11 cellular contexts compared by ENCODE assay signal in genomic region chrX:71954458-71954857, GRCh38.
"Had no signal": no experiment of that assay in that cellular context is flagged by ENCODE, and none has a peak within 500 bp of the region (broad histone marks: within the 10 kb centered on the region; RNA-seq: fewer than 3 reads in every experiment).

No MANE protein-coding gene starts in this region.

- H3K4me3 ChIP-seq: coronary artery, SJSA1, skin epidermis, stomach, thyroid gland had no signal

- H3K27me3 ChIP-seq: SJSA1, thyroid gland had no signal

- H3K9me3 Mint-ChIP-seq: activated T-helper 2 cell treated with anti-CD3 and anti-CD28 coated beads, Interferon-gamma antibody, Interleukin-2, Interleukin-4, amounts not matched to agents 10 μg/mL and 5 μg/mL and 100 μg/mL, durations not matched to agents 14 hours and 24 hours and 36 hours; naive thymus-derived CD4-positive, alpha-beta T cell had no signal

- H3K4me1 Mint-ChIP-seq: naive thymus-derived CD4-positive, alpha-beta T cell had no signal

- DNase-seq: activated CD4-positive, alpha-beta T cell treated with anti-CD3 and anti-CD28 coated beads for 48 hours; activated CD8-positive, alpha-beta T cell treated with anti-CD3 and anti-CD28 coated beads, Interleukin-2, amount 10 ng/mL, durations not matched to agents 7 days and 5 days; activated naive CD4-positive, alpha-beta T cell treated with anti-CD3 and anti-CD28 coated beads, Interleukin-2, amount 50 U/mL, for 16 hours; effector CD8-positive, alpha-beta T cell; naive thymus-derived CD4-positive, alpha-beta T cell; stomach; thyroid gland had no signal

- ATAC-seq: activated CD8-positive, alpha-beta T cell treated with anti-CD3 and anti-CD28 coated beads, Interleukin-2, amount 10 ng/mL, durations not matched to agents 7 days and 5 days; naive thymus-derived CD4-positive, alpha-beta T cell had no signal

- H3K27ac ChIP-seq: coronary artery, SJSA1, stomach, thyroid gland had no signal

- H3K36me3 ChIP-seq: SJSA1, stomach, thyroid gland had no signal

- H3K27me3 Mint-ChIP-seq: naive thymus-derived CD4-positive, alpha-beta T cell had no signal

- H3K27ac Mint-ChIP-seq: activated CD8-positive, alpha-beta T cell treated with anti-CD3 and anti-CD28 coated beads, Interleukin-2, amount 10 ng/mL, durations not matched to agents 7 days and 5 days; activated T-helper 2 cell treated with anti-CD3 and anti-CD28 coated beads, Interferon-gamma antibody, Interleukin-2, Interleukin-4, amounts not matched to agents 10 μg/mL and 5 μg/mL and 100 μg/mL, durations not matched to agents 14 hours and 24 hours and 36 hours; naive thymus-derived CD4-positive, alpha-beta T cell had no signal

- H3K36me3 Mint-ChIP-seq: naive thymus-derived CD4-positive, alpha-beta T cell had no signal

- H3K9me3 ChIP-seq: SJSA1, stomach, thyroid gland had no signal

- H3K4me3 Mint-ChIP-seq: activated CD8-positive, alpha-beta T cell treated with anti-CD3 and anti-CD28 coated beads, Interleukin-2, amount 10 ng/mL, durations not matched to agents 7 days and 5 days; naive thymus-derived CD4-positive, alpha-beta T cell had no signal
